ENCODE assay signal across 8 cellular contexts in genomic region chr12:108839011-108839889, GRCh38. TPM values are rescaled to one million over a fixed set of nuclear protein-coding genes. Genes with fewer than 3 reads are reported as not detected.
A peak's percentile ranks its signal among the peaks of the same experiment; 100 is the strongest.
DNase-seq lines count a peak whose midpoint lies in the region; ATAC-seq lines count a peak whose summit lies in the region.

No MANE protein-coding gene starts in this region.

- DNase-seq in H4 (ENCODE audit: low spot score) = peak; percentile 95
- DNase-seq in activated naive CD4-positive, alpha-beta T cell treated with anti-CD3 and anti-CD28 coated beads, Interleukin-2, amount 50 U/mL, for 72 hours (ENCODE audit: low spot score in 2 of 2) = peak in 1 of 2 donors; percentile 60
- DNase-seq in left cardiac atrium = peak; percentile 77
- peak in 1 of 2 donors; percentile 58 for DNase-seq in stimulated activated effector memory CD8-positive, alpha-beta T cell treated with anti-CD3 and anti-CD28 coated beads, Interleukin-12 subunit alpha, Interleukin-12 subunit beta, amount 100 ng/mL, for 72 hours (ENCODE audit: low spot score in 2 of 2)
- no peak for DNase-seq in midbrain (lab: John Stamatoyannopoulos, UW)
- no peak for DNase-seq in NCI-H1930 (lab: John Stamatoyannopoulos, UW)
- DNase-seq in posterior cingulate gyrus = no peak

- no peaks in the 10 kb centered on the region for H3K9me3 Mint-ChIP-seq in activated naive CD4-positive, alpha-beta T cell treated with anti-CD3 and anti-CD28 coated beads, Interleukin-2, amount 50 U/mL, for 72 hours
- H3K9me3 Mint-ChIP-seq in stimulated activated effector memory CD8-positive, alpha-beta T cell treated with anti-CD3 and anti-CD28 coated beads, Interleukin-12 subunit alpha, Interleukin-12 subunit beta, amount 100 ng/mL, for 72 hours = no peaks in the 10 kb centered on the region

- intact Hi-C loops in left cardiac atrium (cut with DNase I) (no loop called here), posterior cingulate gyrus (cut with DNase I) (no loop called here)

- peak in 1 of 2 donors; percentile 2 for ATAC-seq in activated naive CD4-positive, alpha-beta T cell treated with anti-CD3 and anti-CD28 coated beads, Interleukin-2, amount 50 U/mL, for 72 hours
- peak; percentile 45 to 67 for ATAC-seq in left cardiac atrium
- ATAC-seq in stimulated activated effector memory CD8-positive, alpha-beta T cell treated with anti-CD3 and anti-CD28 coated beads, Interleukin-12 subunit alpha, Interleukin-12 subunit beta, amount 100 ng/mL, for 72 hours = no peak
- ATAC-seq in GM21447 (IDR thresholded peaks at IDR 0.05; ENCODE audit: unreplicated experiment) = no peak

- H3K36me3 Mint-ChIP-seq in activated naive CD4-positive, alpha-beta T cell treated with anti-CD3 and anti-CD28 coated beads, Interleukin-2, amount 50 U/mL, for 72 hours = peaks cover 16 to 25% of the 10 kb centered on the region in 2 donors
- H3K36me3 Mint-ChIP-seq in stimulated activated effector memory CD8-positive, alpha-beta T cell treated with anti-CD3 and anti-CD28 coated beads, Interleukin-12 subunit alpha, Interleukin-12 subunit beta, amount 100 ng/mL, for 72 hours = peaks cover 91% of the 10 kb centered on the region

- H3K4me3 Mint-ChIP-seq in stimulated activated effector memory CD8-positive, alpha-beta T cell treated with anti-CD3 and anti-CD28 coated beads, Interleukin-12 subunit alpha, Interleukin-12 subunit beta, amount 100 ng/mL, for 72 hours = peak overlapping the region; percentile 75

- H3K4me1 Mint-ChIP-seq in stimulated activated effector memory CD8-positive, alpha-beta T cell treated with anti-CD3 and anti-CD28 coated beads, Interleukin-12 subunit alpha, Interleukin-12 subunit beta, amount 100 ng/mL, for 72 hours = peaks cover 72% of the 10 kb centered on the region

- H3K27ac Mint-ChIP-seq in activated naive CD4-positive, alpha-beta T cell treated with anti-CD3 and anti-CD28 coated beads, Interleukin-2, amount 50 U/mL, for 72 hours = peak overlapping the region; percentile 94 to 96
- peak overlapping the region; percentile 98 for H3K27ac Mint-ChIP-seq in stimulated activated effector memory CD8-positive, alpha-beta T cell treated with anti-CD3 and anti-CD28 coated beads, Interleukin-12 subunit alpha, Interleukin-12 subunit beta, amount 100 ng/mL, for 72 hours

RNA-seq across cellular contexts. Expression of gene SSH1, which starts 18.1 kb away (rescaled TPM):
- 6.8 and 7.9 TPM in 2 replicates for total RNA-seq in H4 (2014; rRNA removed; shearing (Covaris generic))
- total RNA-seq in activated naive CD4-positive, alpha-beta T cell treated with anti-CD3 and anti-CD28 coated beads, Interleukin-2, amount 50 U/mL, for 72 hours = 10 to 100 TPM; 25.3 to 36.0 TPM
- total RNA-seq in left cardiac atrium = 10 to 100 TPM; 30.4 to 46.0 TPM

RNA-seq across cellular contexts. Expression of gene DAO, which starts 40.6 kb away (rescaled TPM):
- total RNA-seq in H4 (2014; rRNA removed; shearing (Covaris generic)) = not detected in 2 replicates
- not detected for total RNA-seq in activated naive CD4-positive, alpha-beta T cell treated with anti-CD3 and anti-CD28 coated beads, Interleukin-2, amount 50 U/mL, for 72 hours
- not detected for total RNA-seq in left cardiac atrium

Comparison
In these comparisons a context has a peak if more than half of its experiments do, and no peak if none do; other contexts are left out.
1. DNase-seq: peak in H4 (single experiment) and left cardiac atrium (single experiment); none in midbrain (single experiment), NCI-H1930 (0 of 2) and posterior cingulate gyrus (0 of 10).
2. ATAC-seq: peak in left cardiac atrium (2 of 2); none in stimulated activated effector memory CD8-positive, alpha-beta T cell treated with anti-CD3 and anti-CD28 coated beads, Interleukin-12 subunit alpha, Interleukin-12 subunit beta, amount 100 ng/mL, for 72 hours (single experiment) and GM21447 (single experiment).